Comparison of ENCODE assay signal across 21 cellular contexts in the genomic region with DNA sequence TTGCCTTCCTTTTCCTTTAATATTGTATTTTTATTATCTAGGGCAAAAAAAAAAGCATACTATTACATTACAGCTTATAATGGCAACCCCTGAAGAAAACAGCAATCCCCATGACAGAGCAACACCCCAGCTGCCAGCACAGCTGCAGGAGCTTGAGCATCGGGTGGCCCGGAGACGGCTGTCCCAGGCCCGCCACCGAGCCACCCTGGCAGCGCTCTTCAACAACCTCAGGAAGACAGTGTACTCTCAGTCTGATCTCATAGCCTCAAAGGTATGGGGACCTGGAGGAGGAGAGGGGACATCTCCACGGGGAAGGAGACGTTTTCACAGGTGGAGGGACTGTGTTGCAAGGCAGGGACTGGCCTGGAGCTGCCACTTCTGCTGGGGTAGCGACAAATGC. TPM values are rescaled to one million over a fixed set of nuclear protein-coding genes. Genes with fewer than 3 reads are reported as not detected.
DNase-seq lines count a peak whose midpoint lies in the region; ATAC-seq and TF ChIP-seq lines count a peak whose summit lies in the region.
"Had no signal": no experiment of that assay in that cellular context is flagged by ENCODE, and none has a peak within 500 bp of the region (broad histone marks: within the 10 kb centered on the region; RNA-seq: fewer than 3 reads in every experiment).

No MANE protein-coding gene starts in this region.

- H3K9me3 ChIP-seq in SJCRH30 (replicated peaks) (no peaks in the 10 kb centered on the region), prostate gland (no peaks in the 10 kb centered on the region)
- H3K9me3 ChIP-seq: SJSA1 had no signal

- DNase-seq in activated CD8-positive, alpha-beta memory T cell treated with anti-CD3 and anti-CD28 coated beads for 24 hours, result peak; percentile 24
- DNase-seq in activated CD8-positive, alpha-beta memory T cell treated with anti-CD3 and anti-CD28 coated beads, Interleukin-2, amount 50 U/mL, for 4 hours, result no peak
- DNase-seq in SJCRH30 (peak; percentile 61 to 80), left lobe of liver (ENCODE audit: low spot score) (peak; percentile 36), prostate gland (ENCODE audit: low spot score) (no peak), NCI-H1092 (lab: John Stamatoyannopoulos, UW) (no peak)
- DNase-seq in activated naive CD4-positive, alpha-beta T cell treated with Interleukin-2 at 50 U/mL for 16 hours, result no peak
- DNase-seq: GDM1, GM23248, KG1, MV-4-11, NCI-H1417, NCI-H187, NCI-H2107, NCI-H526 treated with DMSO at 0.1 percent for 48 hours had no signal

- H3K4me1 ChIP-seq in SJCRH30, result peaks cover 13% of the 10 kb centered on the region
- H3K4me1 ChIP-seq in prostate gland (replicated peaks), result no peaks in the 10 kb centered on the region
- H3K4me1 ChIP-seq: SJSA1 had no signal

- H3K4me3 ChIP-seq in SJCRH30 (no peak overlapping the region), prostate gland (no peak overlapping the region)
- H3K4me3 ChIP-seq: GM23248, SJSA1 had no signal

- no peak for TF ChIP-seq POLR2A in prostate gland (IDR thresholded peaks at IDR 0.05)

- no peak for TF ChIP-seq CTCF in prostate gland (IDR thresholded peaks at IDR 0.05)

- H3K27me3 ChIP-seq in SJCRH30, result no peaks in the 10 kb centered on the region; the same call in 1 of the 2 replicates
- H3K27me3 ChIP-seq in prostate gland (replicated peaks; ENCODE audit: insufficient read depth), result no peaks in the 10 kb centered on the region

- 83% methylated on average over 9 of the region's 9 CpGs for WGBS in prostate gland

- H3K36me3 ChIP-seq in SJCRH30 (no peaks in the 10 kb centered on the region), prostate gland (no peaks in the 10 kb centered on the region)
- H3K36me3 ChIP-seq: SJSA1 had no signal

- no peak overlapping the region for H3K27ac ChIP-seq in SJCRH30
- H3K27ac ChIP-seq in prostate gland, result no peak overlapping the region
- H3K27ac ChIP-seq: C4-2B, GM23248, SJSA1 had no signal

- no peak for ATAC-seq in left lobe of liver
- ATAC-seq: HCT116, Panc1 had no signal

- intact Hi-C loops in prostate gland (cut with DNase I), result no loop called here

RNA-seq across cellular contexts. Expression of gene STRA8, which starts 6.8 kb away (rescaled TPM):
- total RNA-seq in SJCRH30 (2014; rRNA removed; shearing (Covaris generic)), result not detected in 2 replicates
- total RNA-seq in left lobe of liver, result not detected
- total RNA-seq in prostate gland, result not detected
- total RNA-seq: Daoy, GM23248, HT-29, SJSA1 had no signal

RNA-seq across cellular contexts. Expression of gene WDR91, which starts 29.1 kb away (rescaled TPM):
- 12.1 and 14.6 TPM in 2 replicates for total RNA-seq in SJCRH30 (2014; rRNA removed; shearing (Covaris generic))
- 9.3 TPM for total RNA-seq in left lobe of liver
- total RNA-seq in prostate gland, result 10 to 100 TPM; 13.6 to 49.1 TPM

Comparison
In these comparisons a context has a peak if more than half of its experiments do, and no peak if none do; other contexts are left out.
1. DNase-seq: peak in activated CD8-positive, alpha-beta memory T cell treated with anti-CD3 and anti-CD28 coated beads for 24 hours (single experiment), SJCRH30 (2 of 2) and left lobe of liver (single experiment); none in activated CD8-positive, alpha-beta memory T cell treated with anti-CD3 and anti-CD28 coated beads, Interleukin-2, amount 50 U/mL, for 4 hours (single experiment), prostate gland (single experiment), NCI-H1092 (single experiment) and activated naive CD4-positive, alpha-beta T cell treated with Interleukin-2 at 50 U/mL for 16 hours (single experiment).